2 cellular contexts compared by ENCODE assay signal in genomic region chr1:30379684-30380624, GRCh38.
A peak's percentile ranks its signal among the peaks of the same experiment; 100 is the strongest.
TF ChIP-seq lines count a peak whose summit lies in the region.

No MANE protein-coding gene starts in this region.

TF ChIP-seq in HEK293, 187 proteins besides CTCF, POLR2A, EP300 and RAD21 (continued from another document):
- TF ChIP-seq IKZF3 (tag by site-specific recombination; IDR thresholded peaks at IDR 0.05), result 0 out of 2 replicates have a peak, but pooled peaks have one; percentile 20
- TF ChIP-seq, protein P1, sequence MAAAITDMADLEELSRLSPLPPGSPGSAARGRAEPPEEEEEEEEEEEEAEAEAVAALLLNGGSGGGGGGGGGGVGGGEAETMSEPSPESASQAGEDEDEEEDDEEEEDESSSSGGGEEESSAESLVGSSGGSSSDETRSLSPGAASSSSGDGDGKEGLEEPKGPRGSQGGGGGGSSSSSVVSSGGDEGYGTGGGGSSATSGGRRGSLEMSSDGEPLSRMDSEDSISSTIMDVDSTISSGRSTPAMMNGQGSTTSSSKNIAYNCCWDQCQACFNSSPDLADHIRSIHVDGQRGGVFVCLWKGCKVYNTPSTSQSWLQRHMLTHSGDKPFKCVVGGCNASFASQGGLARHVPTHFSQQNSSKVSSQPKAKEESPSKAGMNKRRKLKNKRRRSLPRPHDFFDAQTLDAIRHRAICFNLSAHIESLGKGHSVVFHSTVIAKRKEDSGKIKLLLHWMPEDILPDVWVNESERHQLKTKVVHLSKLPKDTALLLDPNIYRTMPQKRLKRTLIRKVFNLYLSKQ (tag by site-specific recombination; IDR thresholded peaks at IDR 0.05; ENCODE audit: borderline replicate concordance), result no peak
- peak; percentile 42; the same call in 1 of the 2 replicates for TF ChIP-seq ZFHX2 (tag by site-specific recombination; conservative IDR thresholded peaks at IDR 0.05)
- TF ChIP-seq ZNF654 (tag by site-specific recombination; IDR thresholded peaks at IDR 0.05; ENCODE audit: low read depth), result peak; percentile 91
- peak; percentile 46; the same call in 1 of the 2 replicates for TF ChIP-seq ZNF600 (tag by site-specific recombination; IDR thresholded peaks at IDR 0.05)
TF ChIP-seq in HEK293: peak in this region for 7.

TF ChIP-seq in endothelial cell of umbilical vein, 7 proteins besides CTCF, POLR2A, EP300 and RAD21 (continued from another document):
- TF ChIP-seq GATA2 (IDR thresholded peaks at IDR 0.05; ENCODE audit: insufficient read depth, insufficient read length, low read depth, low read length), result no peak
- no peak for TF ChIP-seq FOS (IDR thresholded peaks at IDR 0.05; ENCODE audit: borderline replicate concordance, insufficient read depth, low read length)
